In genomic region chr22:49852568-49852897, GRCh38 we compare ENCODE assay signal across 8 cellular contexts. TPM values are rescaled to one million over a fixed set of nuclear protein-coding genes. Genes with fewer than 3 reads are reported as not detected.
A peak's percentile ranks its signal among the peaks of the same experiment; 100 is the strongest.
DNase-seq lines count a peak whose midpoint lies in the region; ATAC-seq and TF ChIP-seq lines count a peak whose summit lies in the region.
"Not testable (repeated sequence)": the region's sequence is repeated elsewhere in the genome, so short reads cannot be mapped to it uniquely, and the experiment has no call there.

No MANE protein-coding gene starts in this region.

- not testable (repeated sequence) for ATAC-seq in Panc1; activated T-helper 17 cell treated with anti-CD3 and anti-CD28 coated beads, Interleukin-2, amount 50 U/mL, for 72 hours (replicated peaks); naive B cell (ENCODE audit: low read depth in 2 of 2)

- not testable (repeated sequence) for BruUV-seq in A673 (replicated peaks; lab: Mats Ljungman, UMichigan); Panc1 (replicated peaks; lab: Mats Ljungman, UMichigan)

- peaks cover 19% of the 10 kb centered on the region for H3K4me1 Mint-ChIP-seq in activated T-helper 17 cell treated with anti-CD3 and anti-CD28 coated beads, Interleukin-2, amount 50 U/mL, for 72 hours
- peaks cover 29 to 41% (median 38%) of the 10 kb centered on the region in 3 donors for H3K4me1 Mint-ChIP-seq in naive B cell

- not testable (repeated sequence) for TF ChIP-seq CTCF in A673 (conservative IDR thresholded peaks at IDR 0.05; ENCODE audit: low read depth, low read length); Panc1 (IDR thresholded peaks at IDR 0.05); coronary artery (IDR thresholded peaks at IDR 0.05); right atrium auricular region (IDR thresholded peaks at IDR 0.05)

- in situ Hi-C loops in Panc1 (cut with HindIII; ENCODE audit: low pct_unique_long_range_greater_than_20kb, low sequenced_read_pairs) = not testable (repeated sequence)

- H3K36me3 ChIP-seq in A673 (ENCODE audit: insufficient read depth, low read length, poor library complexity, severe bottlenecking); H7 (replicated peaks; ENCODE audit: control insufficient read depth, insufficient read depth, low read length); Panc1 (ENCODE audit: control insufficient read depth, insufficient read depth, low read length); right atrium auricular region: not testable (repeated sequence)

- H3K27ac Mint-ChIP-seq in activated T-helper 17 cell treated with anti-CD3 and anti-CD28 coated beads, Interleukin-2, amount 50 U/mL, for 72 hours = not testable (repeated sequence)
- H3K27ac Mint-ChIP-seq in naive B cell = peak overlapping the region in 3 of 6 donors; percentile 57 to 86 (median 58)

- peaks cover 35% of the 10 kb centered on the region for H3K27me3 ChIP-seq in A673 (replicated peaks; ENCODE audit: insufficient read depth, low read depth, low read length, poor library complexity)
- H3K27me3 ChIP-seq in H7 (ENCODE audit: control insufficient read depth, insufficient read depth, low read length) = peaks cover 55% of the 10 kb centered on the region
- H3K27me3 ChIP-seq in Panc1 (ENCODE audit: control insufficient read depth, insufficient read depth, low read length) = not testable (repeated sequence)
- peaks cover 6 to 22% of the 10 kb centered on the region in 2 donors for H3K27me3 ChIP-seq in right atrium auricular region

- H3K9me3 ChIP-seq in A673 (ENCODE audit: low read depth, low read length, poor library complexity, severe bottlenecking); Panc1 (ENCODE audit: control insufficient read depth, insufficient read depth, low read depth, low read length); right atrium auricular region: not testable (repeated sequence)

- peak overlapping the region; percentile 84 for H3K4me3 ChIP-seq in A673 (ENCODE audit: low read depth, low read length, poor library complexity, severe bottlenecking)
- H3K4me3 ChIP-seq in H7 (ENCODE audit: insufficient read depth, low read depth, low read length) = peak overlapping the region; percentile 85
- peak overlapping the region; percentile 63 to 67 for H3K4me3 ChIP-seq in Panc1 (ENCODE audit: low read depth in 2 of 2, low read length in 2 of 2)
- H3K4me3 ChIP-seq in coronary artery = peak overlapping the region; percentile 83
- peak overlapping the region; percentile 50 to 82 for H3K4me3 ChIP-seq in right atrium auricular region
- peak overlapping the region; percentile 51 to 90 (median 65) for H3K4me3 ChIP-seq in skin epidermis

- CTCF ChIA-PET in A673 (lab: Charles Lee); Panc1 (lab: Charles Lee): not testable (repeated sequence)

- not testable (repeated sequence) for H3K36me3 Mint-ChIP-seq in activated T-helper 17 cell treated with anti-CD3 and anti-CD28 coated beads, Interleukin-2, amount 50 U/mL, for 72 hours (ENCODE audit: low read depth); naive B cell

- not testable (repeated sequence) for H3K9me3 Mint-ChIP-seq in activated T-helper 17 cell treated with anti-CD3 and anti-CD28 coated beads, Interleukin-2, amount 50 U/mL, for 72 hours; naive B cell

- not testable (repeated sequence) for H3K27me3 Mint-ChIP-seq in activated T-helper 17 cell treated with anti-CD3 and anti-CD28 coated beads, Interleukin-2, amount 50 U/mL, for 72 hours
- peaks cover 13 to 35% (median 29%) of the 10 kb centered on the region in 3 donors for H3K27me3 Mint-ChIP-seq in naive B cell

- peaks cover 12% of the 10 kb centered on the region for H3K4me1 ChIP-seq in A673 (ENCODE audit: insufficient read depth, low read length, poor library complexity, severe bottlenecking)
- peaks cover 23% of the 10 kb centered on the region for H3K4me1 ChIP-seq in Panc1 (ENCODE audit: control insufficient read depth, insufficient read depth, low read length)
- H3K4me1 ChIP-seq in right atrium auricular region = peaks cover 0 to 48% of the 10 kb centered on the region in 2 donors

- H3K4me3 Mint-ChIP-seq in activated T-helper 17 cell treated with anti-CD3 and anti-CD28 coated beads, Interleukin-2, amount 50 U/mL, for 72 hours = peak overlapping the region; percentile 64
- peak overlapping the region; percentile 59 to 90 (median 78) for H3K4me3 Mint-ChIP-seq in naive B cell

- H3K27ac ChIP-seq in A673 (ENCODE audit: low read depth, low read length, poor library complexity, severe bottlenecking) (peak overlapping the region; percentile 88), Panc1 (ENCODE audit: low read length) (peak overlapping the region; percentile 90), coronary artery (peak overlapping the region in 1 of 2 donors; percentile 94), right atrium auricular region (peak overlapping the region; percentile 91 to 94), skin epidermis (peak overlapping the region in 19 of 21 experiments; percentile 88 to 98 (median 96))

- DNase-seq in A673 (ENCODE audit: low spot score); H7; Panc1 (ENCODE audit: low read depth, low spot score); coronary artery (ENCODE audit: low spot score); right atrium auricular region (ENCODE audit: low spot score); naive B cell: not testable (repeated sequence)

- intact Hi-C loops in A673 (cut with micrococcal nuclease; ENCODE audit: unreplicated experiment); Panc1 (cut with micrococcal nuclease; ENCODE audit: unreplicated experiment): not testable (repeated sequence)

- POLR2A ChIA-PET in A673 (lab: Charles Lee; ENCODE audit: low non-redundant PET); Panc1 (lab: Charles Lee): not testable (repeated sequence)

RNA-seq across cellular contexts. Expression of gene ZBED4, which starts 1.1 kb away (rescaled TPM):
- total RNA-seq in A673 (2021) (31.5 and 33.1 TPM in 2 replicates), Panc1 (2021; ENCODE audit: unreplicated experiment) (17.3 TPM), right atrium auricular region (1 to 10 TPM; 3.7 to 6.6 TPM)
- 23.1 and 25.0 TPM in 2 replicates for total RNA-seq in H7 (2014; rRNA removed; shearing (Covaris generic))
- polyA plus RNA-seq in Panc1 (2012; ENCODE audit: insufficient read length) = 11.6 TPM
- 10 to 100 TPM; 27.1 to 28.5 TPM for total RNA-seq in activated T-helper 17 cell treated with anti-CD3 and anti-CD28 coated beads, Interleukin-2, amount 50 U/mL, for 72 hours
- polyA plus RNA-seq in naive B cell (ENCODE audit: low read depth in 6 of 6) = 10 to 100 TPM in 1 of 6 donors, 1 to 10 TPM in 5; 3.8 to 10.3 (median 6.1) TPM

RNA-seq across cellular contexts. Expression of gene BRD1, which starts 24.9 kb away (rescaled TPM):
- total RNA-seq in A673 (2021) (47.2 and 51.2 TPM in 2 replicates), Panc1 (2021; ENCODE audit: unreplicated experiment) (24.0 TPM), right atrium auricular region (10 to 100 TPM; 17.7 to 20.8 TPM)
- 24.9 and 29.5 TPM in 2 replicates for total RNA-seq in H7 (2014; rRNA removed; shearing (Covaris generic))
- polyA plus RNA-seq in Panc1 (2012; ENCODE audit: insufficient read length) = 22.1 TPM
- 10 to 100 TPM; 43.4 to 43.8 TPM for total RNA-seq in activated T-helper 17 cell treated with anti-CD3 and anti-CD28 coated beads, Interleukin-2, amount 50 U/mL, for 72 hours
- polyA plus RNA-seq in naive B cell (ENCODE audit: low read depth in 6 of 6) = 1 to 10 TPM in 5 of 6 donors, under 1 TPM in 1; 0.23 to 3.0 (median 1.8) TPM
